Comparison of ENCODE assay signal across 9 cellular contexts in genomic region chr11:67273260-67273990, GRCh38. TPM values are rescaled to one million over a fixed set of nuclear protein-coding genes. Genes with fewer than 3 reads are reported as not detected.
DNase-seq lines count a peak whose midpoint lies in the region; ATAC-seq and TF ChIP-seq lines count a peak whose summit lies in the region.
"Had no signal": no experiment of that assay in that cellular context is flagged by ENCODE, and none has a peak within 500 bp of the region (broad histone marks: within the 10 kb centered on the region; RNA-seq: fewer than 3 reads in every experiment).

No MANE protein-coding gene starts in this region.

- POLR2A ChIA-PET in A673 (lab: Charles Lee; ENCODE audit: low non-redundant PET) = interaction anchor here (0.7 kb wide), 1 partner anchor 23 kb away, joined by 10 read pairs; no protein-coding TSS in a partner anchor
- POLR2A ChIA-PET in naive thymus-derived CD4-positive, alpha-beta T cell (lab: Charles Lee) = interaction anchor here (1.2 to 15.1 kb wide), 6 partner anchors 11 to 130 kb away, joined by 3 to 729 read pairs (median 8); partner anchors contain the start of genes ANKRD13D and TBC1D10C

- no peaks in the 10 kb centered on the region for H3K9me3 ChIP-seq in A673 (ENCODE audit: low read depth, low read length, poor library complexity, severe bottlenecking)
- no peaks in the 10 kb centered on the region for H3K9me3 ChIP-seq in naive thymus-derived CD4-positive, alpha-beta T cell (ENCODE audit: control insufficient read depth in 2 of 3, low read length in 3 of 3)

- peak overlapping the region; percentile 90 to 97 (median 95) for H3K27ac Mint-ChIP-seq in IgD-negative memory B cell
- peak overlapping the region in 8 of 9 donors; percentile 93 to 100 (median 98) for H3K27ac Mint-ChIP-seq in naive thymus-derived CD4-positive, alpha-beta T cell

- ATAC-seq in naive thymus-derived CD4-positive, alpha-beta T cell = no peak
- no peak for ATAC-seq in HG03469 (IDR thresholded peaks at IDR 0.05; ENCODE audit: unreplicated experiment)

- intact Hi-C loops in A673 (cut with micrococcal nuclease; ENCODE audit: unreplicated experiment) = no loop called here
- intact Hi-C loops in naive thymus-derived CD4-positive, alpha-beta T cell (cut with micrococcal nuclease) = loop anchor here in 1 of 2 donors (5.0 kb wide), 1 partner anchor 129 kb away; the partner anchor contains the start of genes PPP1CA and TBC1D10C

- H3K36me3 ChIP-seq in A673 (ENCODE audit: insufficient read depth, low read length, poor library complexity, severe bottlenecking) = peaks cover 18% of the 10 kb centered on the region
- H3K36me3 ChIP-seq in naive thymus-derived CD4-positive, alpha-beta T cell (ENCODE audit: control insufficient read depth in 2 of 3, insufficient read depth in 3 of 3, low read length in 3 of 3) = peaks cover 0 to 17% (median 5%) of the 10 kb centered on the region in 3 experiments

- peaks cover 4% of the 10 kb centered on the region for H3K27me3 Mint-ChIP-seq in IgD-negative memory B cell
- H3K27me3 Mint-ChIP-seq in naive thymus-derived CD4-positive, alpha-beta T cell = no peaks in the 10 kb centered on the region

- peak; percentile 66 for DNase-seq in A673 (ENCODE audit: low spot score)
- no peak for DNase-seq in caudate nucleus (lab: John Stamatoyannopoulos, UW)
- no peak for DNase-seq in naive thymus-derived CD4-positive, alpha-beta T cell
- no peak for DNase-seq in GM10266 (ENCODE audit: extremely low spot score)
- DNase-seq in NCI-H1092 (lab: John Stamatoyannopoulos, UW) = no peak
- DNase-seq in NCI-H2029 (lab: John Stamatoyannopoulos, UW) = no peak
- DNase-seq: NCI-H2227 treated with DMSO at 0.1 percent for 48 hours had no signal

- H3K27me3 ChIP-seq in A673 (replicated peaks; ENCODE audit: insufficient read depth, low read depth, low read length, poor library complexity) = no peaks in the 10 kb centered on the region
- no peaks in the 10 kb centered on the region for H3K27me3 ChIP-seq in naive thymus-derived CD4-positive, alpha-beta T cell (ENCODE audit: control insufficient read depth in 2 of 2, insufficient read depth in 2 of 2, low read length in 2 of 2)

- H3K4me1 ChIP-seq in A673 (ENCODE audit: insufficient read depth, low read length, poor library complexity, severe bottlenecking) = peaks cover 94% of the 10 kb centered on the region
- H3K4me1 ChIP-seq in naive thymus-derived CD4-positive, alpha-beta T cell (ENCODE audit: control insufficient read depth in 2 of 2, insufficient read depth in 2 of 2, low read length in 2 of 2) = peaks cover 96 to 98% of the 10 kb centered on the region in 2 donors

- no peak; the same call in 1 of the 2 replicates for TF ChIP-seq CTCF in A673 (conservative IDR thresholded peaks at IDR 0.05; ENCODE audit: low read depth, low read length)
- no peak for TF ChIP-seq CTCF in GM10266 (IDR thresholded peaks at IDR 0.05; ENCODE audit: control insufficient read depth, insufficient read depth, low read depth, missing control alignments)

- CTCF ChIA-PET in A673 (lab: Charles Lee) = no interaction called here
- CTCF ChIA-PET in naive thymus-derived CD4-positive, alpha-beta T cell (lab: Charles Lee) = interaction anchor here (0.8 to 2.2 kb wide), 4 partner anchors 14 to 341 kb away, joined by 3 to 19 read pairs (median 4); partner anchors contain the start of gene ANKRD13D

- peak overlapping the region; percentile 83 for H3K27ac ChIP-seq in A673 (ENCODE audit: low read depth, low read length, poor library complexity, severe bottlenecking)
- peak overlapping the region; percentile 13 for H3K27ac ChIP-seq in caudate nucleus (ENCODE audit: low read depth, low read length)
- peak overlapping the region; percentile 93 for H3K27ac ChIP-seq in naive thymus-derived CD4-positive, alpha-beta T cell (ENCODE audit: low read depth, low read length)

- BruUV-seq in A673 (replicated peaks; lab: Mats Ljungman, UMichigan) = no TSS peak

- no peak overlapping the region for H3K4me3 ChIP-seq in A673 (ENCODE audit: low read depth, low read length, poor library complexity, severe bottlenecking)
- peak overlapping the region; percentile 94 for H3K4me3 ChIP-seq in naive thymus-derived CD4-positive, alpha-beta T cell (ENCODE audit: low read length)

- H3K4me1 Mint-ChIP-seq in IgD-negative memory B cell = peaks cover 49 to 71% (median 57%) of the 10 kb centered on the region in 3 donors
- H3K4me1 Mint-ChIP-seq in naive thymus-derived CD4-positive, alpha-beta T cell = peaks cover 60 to 99% (median 85%) of the 10 kb centered on the region in 7 donors

- H3K4me3 Mint-ChIP-seq in IgD-negative memory B cell = peak overlapping the region; percentile 60 to 97 (median 87)
- peak overlapping the region; percentile 51 to 99 (median 96) for H3K4me3 Mint-ChIP-seq in naive thymus-derived CD4-positive, alpha-beta T cell

- peaks cover 10% of the 10 kb centered on the region for H3K36me3 Mint-ChIP-seq in IgD-negative memory B cell
- H3K36me3 Mint-ChIP-seq in naive thymus-derived CD4-positive, alpha-beta T cell = peaks cover 0 to 55% (median 12%) of the 10 kb centered on the region in 5 donors

- H3K9me3 Mint-ChIP-seq in IgD-negative memory B cell = no peaks in the 10 kb centered on the region
- H3K9me3 Mint-ChIP-seq in naive thymus-derived CD4-positive, alpha-beta T cell = no peaks in the 10 kb centered on the region

RNA-seq across cellular contexts. Expression of gene GRK2, which starts 7.2 kb away (rescaled TPM):
- total RNA-seq in A673 (2021) = 88.6 and 92.6 TPM in 2 replicates
- polyA plus RNA-seq in IgD-negative memory B cell = 26.2 TPM
- 100 to 1,000 TPM; 305 to 399 (median 322) TPM for total RNA-seq in naive thymus-derived CD4-positive, alpha-beta T cell
- polyA plus RNA-seq in naive thymus-derived CD4-positive, alpha-beta T cell = 10 to 100 TPM; 18.5 to 38.0 TPM

RNA-seq across cellular contexts. Expression of gene ANKRD13D, which starts 15.7 kb away (rescaled TPM):
- total RNA-seq in A673 (2021) = 94.2 and 101 TPM in 2 replicates
- 17.3 TPM for polyA plus RNA-seq in IgD-negative memory B cell
- 100 to 1,000 TPM; 161 to 286 (median 191) TPM for total RNA-seq in naive thymus-derived CD4-positive, alpha-beta T cell
- polyA plus RNA-seq in naive thymus-derived CD4-positive, alpha-beta T cell = 10 to 100 TPM in 1 of 2 donors, 1 to 10 TPM in 1; 6.3 to 19.5 TPM

RNA-seq across cellular contexts. Expression of gene SSH3, which starts 29.9 kb away (rescaled TPM):
- total RNA-seq in A673 (2021) = 5.5 and 7.8 TPM in 2 replicates
- 5.5 TPM for polyA plus RNA-seq in IgD-negative memory B cell
- 10 to 100 TPM in 4 of 5 experiments, 1 to 10 TPM in 1; 8.8 to 23.8 (median 15.0) TPM for total RNA-seq in naive thymus-derived CD4-positive, alpha-beta T cell
- 1 to 10 TPM; 1.1 to 4.9 TPM for polyA plus RNA-seq in naive thymus-derived CD4-positive, alpha-beta T cell

Comparison
In these comparisons a context has a peak if more than half of its experiments do, and no peak if none do; other contexts are left out.
1. H3K27ac ChIP-seq: peak in every context shown above with its lines; median percentile 93 in naive thymus-derived CD4-positive, alpha-beta T cell; 83 in A673; 13 in caudate nucleus.